1 cellular context compared by ENCODE assay signal in genomic region chr1:229229137-229229720, GRCh38.
TF ChIP-seq lines count a peak whose summit lies in the region.

No MANE protein-coding gene starts in this region.

TF ChIP-seq in H1, 55 proteins besides CTCF, POLR2A, EP300 and RAD21 (continued from another document):
- no peak for TF ChIP-seq CHD2 (IDR thresholded peaks at IDR 0.05; ENCODE audit: low read length)
- no peak for TF ChIP-seq BCL11A (IDR thresholded peaks at IDR 0.05; ENCODE audit: low read depth in 2 of 2, low read length in 2 of 2)
